ENCODE assay signal across 8 cellular contexts in the genomic region with DNA sequence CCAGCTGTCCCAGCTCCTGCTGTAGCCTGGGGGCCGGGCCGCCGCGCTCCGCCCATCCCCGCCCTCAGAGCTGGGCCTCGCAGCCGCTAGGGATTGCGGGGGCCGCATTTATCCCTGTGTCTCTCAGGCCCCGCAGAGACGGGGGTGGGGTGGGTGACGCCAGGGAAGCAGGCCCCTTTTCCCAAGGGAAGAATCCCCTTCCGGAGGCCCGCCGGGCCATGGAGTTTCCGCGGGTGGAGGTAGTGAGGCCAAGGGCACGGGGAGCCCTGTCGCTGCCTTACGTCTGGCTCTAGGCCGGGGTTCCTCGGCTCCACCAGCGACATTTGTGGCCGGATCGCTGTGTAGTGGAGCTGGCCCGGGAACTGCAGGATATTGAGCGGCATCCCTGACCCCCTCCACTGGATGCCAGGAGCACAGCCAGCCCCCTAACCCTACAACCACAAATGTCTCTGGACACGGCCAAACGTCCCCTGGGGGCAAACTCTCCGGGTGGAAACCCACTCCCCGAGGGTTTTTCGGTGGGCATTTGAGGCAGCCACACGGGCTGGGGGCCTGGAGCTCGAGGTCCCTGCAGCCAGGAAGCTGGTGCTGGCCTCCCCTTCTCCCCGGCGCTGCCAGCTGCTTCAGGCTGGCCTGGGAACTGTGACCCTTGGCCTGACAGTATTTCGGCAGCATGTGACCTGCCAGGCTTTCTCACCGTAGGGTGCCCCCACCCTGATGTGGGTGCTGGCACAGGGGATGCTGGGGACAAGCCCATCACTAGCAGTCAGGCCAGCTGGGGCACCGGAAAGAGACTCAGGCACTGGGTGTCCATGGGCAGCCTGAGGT. TPM values are rescaled to one million over a fixed set of nuclear protein-coding genes. Genes with fewer than 3 reads are reported as not detected.
A peak's percentile ranks its signal among the peaks of the same experiment; 100 is the strongest.
DNase-seq lines count a peak whose midpoint lies in the region; ATAC-seq and TF ChIP-seq lines count a peak whose summit lies in the region.

No MANE protein-coding gene starts in this region.

- H3K9me3 ChIP-seq in neural cell (ENCODE audit: low read length), result no peaks in the 10 kb centered on the region

- peaks cover 5% of the 10 kb centered on the region for H3K27me3 ChIP-seq in neural cell (ENCODE audit: insufficient read depth, low read depth, low read length)

- DNase-seq in GDM1 (lab: John Stamatoyannopoulos, UW) (peak; percentile 63), fibroblast of the conjunctiva (ENCODE audit: low read depth) (peak; percentile 52), iPS-NIHi7 (ENCODE audit: extremely low spot score) (no peak), midbrain (lab: John Stamatoyannopoulos, UW) (no peak)

- no peak for TF ChIP-seq RAD21 in Ishikawa (IDR thresholded peaks at IDR 0.05; ENCODE audit: low read depth)
- TF ChIP-seq RAD21 in neural cell (conservative IDR thresholded peaks at IDR 0.05), result no peak

- H2AFZ ChIP-seq in neural cell (ENCODE audit: low read depth, low read length), result no peak overlapping the region

- ATAC-seq in GM21528 (IDR thresholded peaks at IDR 0.05; ENCODE audit: low FRiP score, unreplicated experiment), result peak; percentile 83

- H3K79me2 ChIP-seq in neural cell (replicated peaks; ENCODE audit: insufficient read depth, low read length), result no peaks in the 10 kb centered on the region

- no peaks in the 10 kb centered on the region for H3F3A ChIP-seq in neural cell (ENCODE audit: insufficient read depth, low read length, poor library complexity, severe bottlenecking)

- peak overlapping the region; percentile 38 for H3K9ac ChIP-seq in neural cell (ENCODE audit: low read length)

- H3K9me2 ChIP-seq in neural cell (ENCODE audit: insufficient read depth, low read length), result no peaks in the 10 kb centered on the region

- H4K20me1 ChIP-seq in neural cell (ENCODE audit: insufficient read depth), result no peaks in the 10 kb centered on the region

- peak overlapping the region; percentile 53 for H3K4me3 ChIP-seq in neural cell (ENCODE audit: low read length)

- H3K36me3 ChIP-seq in neural cell (ENCODE audit: insufficient read depth, low read length), result no peaks in the 10 kb centered on the region

- TF ChIP-seq EP300 in Ishikawa (IDR thresholded peaks at IDR 0.05; ENCODE audit: borderline replicate concordance) (no peak), neural cell (conservative IDR thresholded peaks at IDR 0.05; ENCODE audit: poor library complexity, severe bottlenecking) (no peak)

- no peak overlapping the region for H3K4me2 ChIP-seq in neural cell (ENCODE audit: low read length)

- H3K27ac ChIP-seq in VCaP (peak overlapping the region; percentile 54; the same call in 1 of the 2 replicates), neural cell (ENCODE audit: low read length) (no peak overlapping the region)

- TF ChIP-seq CTCF in VCaP (conservative IDR thresholded peaks at IDR 0.05), result peak; percentile 32; the same call in 1 of the 2 replicates
- TF ChIP-seq CTCF in neural cell (IDR thresholded peaks at IDR 0.05; ENCODE audit: poor library complexity, severe bottlenecking), result no peak

TF ChIP-seq in Ishikawa, 13 proteins besides CTCF, POLR2A, EP300 and RAD21:
- TF ChIP-seq TCF12 (IDR thresholded peaks at IDR 0.05; ENCODE audit: low read depth), result 0 out of 2 replicates have a peak, but pooled peaks have one; percentile 36
- TF ChIP-seq EGR1 (IDR thresholded peaks at IDR 0.05), result peak; percentile 76
- no peak for TF ChIP-seq REST (IDR thresholded peaks at IDR 0.05; ENCODE audit: low read depth)

TF ChIP-seq in neural cell, 6 proteins besides CTCF, POLR2A, EP300 and RAD21:
- TF ChIP-seq SMC3 (conservative IDR thresholded peaks at IDR 0.05; ENCODE audit: poor library complexity) (no peak), MXI1 (conservative IDR thresholded peaks at IDR 0.05; ENCODE audit: poor library complexity, severe bottlenecking) (no peak)
TF ChIP-seq in neural cell: peak in this region for 0.

RNA-seq across cellular contexts. Expression of gene CD300A, which starts 12.0 kb away (rescaled TPM):
- 0.35 TPM in 1 of 2 replicates, not detected in the other for polyA plus RNA-seq in neural cell
- not detected in 2 replicates for polyA minus RNA-seq in neural cell

RNA-seq across cellular contexts. Expression of gene GPRC5C, which starts 22.5 kb away (rescaled TPM):
- 10.8 and 12.8 TPM in 2 replicates for polyA plus RNA-seq in neural cell
- 7.5 and 8.1 TPM in 2 replicates for polyA minus RNA-seq in neural cell

Comparison
In these comparisons a context has a peak if more than half of its experiments do, and no peak if none do; other contexts are left out.
1. DNase-seq: peak in GDM1 (single experiment) and fibroblast of the conjunctiva (single experiment); none in iPS-NIHi7 (single experiment) and midbrain (single experiment).